In the genomic region with DNA sequence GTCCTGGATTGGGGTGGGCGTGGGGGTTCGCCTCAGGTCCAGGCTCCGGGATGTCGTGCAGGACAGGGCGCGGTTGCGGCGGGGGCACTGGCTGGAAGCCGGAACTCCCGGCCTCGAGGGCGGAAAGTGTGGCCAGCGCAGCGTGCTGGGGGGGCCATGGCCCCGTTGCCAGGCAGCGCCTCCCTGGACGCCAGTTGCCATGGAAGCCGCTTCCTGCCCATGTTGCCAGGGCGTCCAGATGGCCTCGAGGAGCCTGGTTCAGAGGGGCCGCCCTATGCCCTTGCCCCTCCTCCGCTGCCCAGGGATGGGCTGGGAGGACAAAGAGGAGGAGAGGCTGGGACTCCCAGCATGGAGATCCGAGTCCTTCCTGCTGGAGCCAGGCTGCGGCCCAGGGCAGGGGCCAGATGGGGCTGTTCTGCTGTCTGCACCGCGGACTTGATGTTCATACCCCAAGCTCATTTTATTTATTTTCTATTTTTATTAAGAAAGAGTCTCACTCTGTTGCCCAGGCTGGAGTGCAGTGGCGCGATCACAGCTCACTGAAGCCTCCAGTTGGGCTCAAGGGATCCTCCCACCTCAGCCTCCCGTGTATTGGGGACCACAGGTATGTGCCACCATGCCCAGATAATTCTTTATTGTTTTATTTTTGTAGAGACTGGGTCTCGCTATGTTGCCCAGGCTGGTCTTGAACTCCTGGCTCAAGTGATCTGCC, we compare ENCODE assay signal across 8 cellular contexts. TPM values are rescaled to one million over a fixed set of nuclear protein-coding genes. Genes with fewer than 3 reads are reported as not detected.
A peak's percentile ranks its signal among the peaks of the same experiment; 100 is the strongest.
DNase-seq lines count a peak whose midpoint lies in the region; ATAC-seq and TF ChIP-seq lines count a peak whose summit lies in the region.

No MANE protein-coding gene starts in this region.

- no peak for TF ChIP-seq CTCF in kidney epithelial cell (IDR thresholded peaks at IDR 0.05; ENCODE audit: insufficient read depth, low read length, poor library complexity, severe bottlenecking)

- peaks cover 20% of the 10 kb centered on the region for H3K27me3 ChIP-seq in kidney epithelial cell (ENCODE audit: control insufficient read depth, insufficient read depth, low read length)

- intact Hi-C loops in activated T-helper 2 cell treated with anti-CD3 and anti-CD28 coated beads, Interferon-gamma antibody, Interleukin-2, Interleukin-4, amounts not matched to agents 10 μg/mL and 5 μg/mL and 100 μg/mL, durations not matched to agents 14 hours and 24 hours and 36 hours (cut with micrococcal nuclease), result loop anchor here (5.0 kb wide), 1 partner anchor 112 kb away; a partner anchor contains a TSS

- H3K27ac Mint-ChIP-seq in activated T-helper 2 cell treated with anti-CD3 and anti-CD28 coated beads, Interferon-gamma antibody, Interleukin-2, Interleukin-4, amounts not matched to agents 10 μg/mL and 5 μg/mL and 100 μg/mL, durations not matched to agents 14 hours and 24 hours and 36 hours, result no peak overlapping the region

- H3K36me3 Mint-ChIP-seq in activated T-helper 2 cell treated with anti-CD3 and anti-CD28 coated beads, Interferon-gamma antibody, Interleukin-2, Interleukin-4, amounts not matched to agents 10 μg/mL and 5 μg/mL and 100 μg/mL, durations not matched to agents 14 hours and 24 hours and 36 hours (ENCODE audit: low read depth), result no peaks in the 10 kb centered on the region

- H3K27me3 Mint-ChIP-seq in activated T-helper 2 cell treated with anti-CD3 and anti-CD28 coated beads, Interferon-gamma antibody, Interleukin-2, Interleukin-4, amounts not matched to agents 10 μg/mL and 5 μg/mL and 100 μg/mL, durations not matched to agents 14 hours and 24 hours and 36 hours (ENCODE audit: low read depth), result no peaks in the 10 kb centered on the region

- H3K9me3 Mint-ChIP-seq in activated T-helper 2 cell treated with anti-CD3 and anti-CD28 coated beads, Interferon-gamma antibody, Interleukin-2, Interleukin-4, amounts not matched to agents 10 μg/mL and 5 μg/mL and 100 μg/mL, durations not matched to agents 14 hours and 24 hours and 36 hours, result no peaks in the 10 kb centered on the region

- H3K36me3 ChIP-seq in kidney epithelial cell (ENCODE audit: control insufficient read depth, insufficient read depth, low read length), result no peaks in the 10 kb centered on the region

- H3K4me3 Mint-ChIP-seq in activated T-helper 2 cell treated with anti-CD3 and anti-CD28 coated beads, Interferon-gamma antibody, Interleukin-2, Interleukin-4, amounts not matched to agents 10 μg/mL and 5 μg/mL and 100 μg/mL, durations not matched to agents 14 hours and 24 hours and 36 hours (ENCODE audit: low read depth), result no peak overlapping the region

- peak overlapping the region; percentile 20 for H3K4me3 ChIP-seq in kidney epithelial cell (ENCODE audit: low read depth, low read length)

- peak; percentile 91 for DNase-seq in COLO668 (lab: John Stamatoyannopoulos, UW; ENCODE audit: unreplicated experiment)
- DNase-seq in NCI-H1417 (lab: John Stamatoyannopoulos, UW), result peak; percentile 60 to 95 (median 87)
- DNase-seq in activated T-helper 2 cell treated with anti-CD3 and anti-CD28 coated beads, Interferon-gamma antibody, Interleukin-2, Interleukin-4, amounts not matched to agents 10 μg/mL and 5 μg/mL and 100 μg/mL, durations not matched to agents 14 hours and 24 hours and 36 hours (ENCODE audit: low spot score), result peak; percentile 37
- no peak for DNase-seq in kidney epithelial cell (ENCODE audit: low read depth)

- H3K4me1 Mint-ChIP-seq in activated T-helper 2 cell treated with anti-CD3 and anti-CD28 coated beads, Interferon-gamma antibody, Interleukin-2, Interleukin-4, amounts not matched to agents 10 μg/mL and 5 μg/mL and 100 μg/mL, durations not matched to agents 14 hours and 24 hours and 36 hours (ENCODE audit: low read depth), result peaks cover 2% of the 10 kb centered on the region

- no peak for ATAC-seq in HG02852 (IDR thresholded peaks at IDR 0.05; ENCODE audit: unreplicated experiment)
- ATAC-seq in HG02938 (IDR thresholded peaks at IDR 0.05; ENCODE audit: unreplicated experiment), result no peak
- ATAC-seq in HG02588 (IDR thresholded peaks at IDR 0.05; ENCODE audit: unreplicated experiment), result no peak
- ATAC-seq in GM19351 (IDR thresholded peaks at IDR 0.05; ENCODE audit: unreplicated experiment), result no peak

RNA-seq across cellular contexts. Expression of a gene that starts 4.6 kb away (rescaled TPM):
- 0.11 TPM in 1 of 2 replicates, not detected in the other for total RNA-seq in activated T-helper 2 cell treated with anti-CD3 and anti-CD28 coated beads, Interferon-gamma antibody, Interleukin-2, Interleukin-4, amounts not matched to agents 10 μg/mL and 5 μg/mL and 100 μg/mL, durations not matched to agents 14 hours and 24 hours and 36 hours
- total RNA-seq in kidney epithelial cell, result 0.55 and 1.8 TPM in 2 replicates

RNA-seq across cellular contexts. Expression of a gene that starts 23.9 kb away (rescaled TPM):
- total RNA-seq in activated T-helper 2 cell treated with anti-CD3 and anti-CD28 coated beads, Interferon-gamma antibody, Interleukin-2, Interleukin-4, amounts not matched to agents 10 μg/mL and 5 μg/mL and 100 μg/mL, durations not matched to agents 14 hours and 24 hours and 36 hours, result 77.3 and 82.4 TPM in 2 replicates
- total RNA-seq in kidney epithelial cell, result 23.8 and 26.9 TPM in 2 replicates

RNA-seq across cellular contexts. Expression of a gene that starts 38.5 kb away (rescaled TPM):
- total RNA-seq in activated T-helper 2 cell treated with anti-CD3 and anti-CD28 coated beads, Interferon-gamma antibody, Interleukin-2, Interleukin-4, amounts not matched to agents 10 μg/mL and 5 μg/mL and 100 μg/mL, durations not matched to agents 14 hours and 24 hours and 36 hours, result 94.1 and 103 TPM in 2 replicates
- 44.5 and 56.3 TPM in 2 replicates for total RNA-seq in kidney epithelial cell

RNA-seq across cellular contexts. Expression of a gene that starts 39.6 kb away (rescaled TPM):
- total RNA-seq in activated T-helper 2 cell treated with anti-CD3 and anti-CD28 coated beads, Interferon-gamma antibody, Interleukin-2, Interleukin-4, amounts not matched to agents 10 μg/mL and 5 μg/mL and 100 μg/mL, durations not matched to agents 14 hours and 24 hours and 36 hours, result 444 and 452 TPM in 2 replicates
- total RNA-seq in kidney epithelial cell, result 357 and 360 TPM in 2 replicates
